In genomic region chr3:149936812-149937230, GRCh38 we compare ENCODE assay signal across 8 cellular contexts. TPM values are rescaled to one million over a fixed set of nuclear protein-coding genes. Genes with fewer than 3 reads are reported as not detected.
DNase-seq lines count a peak whose midpoint lies in the region; ATAC-seq and TF ChIP-seq lines count a peak whose summit lies in the region.

No MANE protein-coding gene starts in this region.

- H3K27ac Mint-ChIP-seq in T-helper 2 cell treated with Interferon-gamma antibody and Interleukin-4, amounts not matched to agents 5 μg/mL and 100 μg/mL, for 36 hours, result no peak overlapping the region
- H3K27ac Mint-ChIP-seq in nephron progenitor cell, result peak overlapping the region; percentile 6

- no peaks in the 10 kb centered on the region for H3K27me3 Mint-ChIP-seq in T-helper 2 cell treated with Interferon-gamma antibody and Interleukin-4, amounts not matched to agents 5 μg/mL and 100 μg/mL, for 36 hours (ENCODE audit: low read depth)
- peaks cover 7% of the 10 kb centered on the region for H3K27me3 Mint-ChIP-seq in nephron progenitor cell (ENCODE audit: low read depth, poor library complexity)

- H3K9me3 Mint-ChIP-seq in T-helper 2 cell treated with Interferon-gamma antibody and Interleukin-4, amounts not matched to agents 5 μg/mL and 100 μg/mL, for 36 hours, result peaks cover 6% of the 10 kb centered on the region
- peaks cover 28% of the 10 kb centered on the region for H3K9me3 Mint-ChIP-seq in nephron progenitor cell

- H3K36me3 Mint-ChIP-seq in T-helper 2 cell treated with Interferon-gamma antibody and Interleukin-4, amounts not matched to agents 5 μg/mL and 100 μg/mL, for 36 hours (ENCODE audit: low read depth), result peaks cover 20% of the 10 kb centered on the region
- peaks cover 86% of the 10 kb centered on the region for H3K36me3 Mint-ChIP-seq in nephron progenitor cell (ENCODE audit: low read depth)

- no peak overlapping the region for H3K4me3 Mint-ChIP-seq in T-helper 2 cell treated with Interferon-gamma antibody and Interleukin-4, amounts not matched to agents 5 μg/mL and 100 μg/mL, for 36 hours
- no peak overlapping the region for H3K4me3 Mint-ChIP-seq in nephron progenitor cell

- TF ChIP-seq POLR2A in erythroblast (IDR thresholded peaks at IDR 0.05; ENCODE audit: low read length), result no peak

- DNase-seq in T-helper 2 cell (peak in 4 of 5 experiments; percentile 2 to 49 (median 19)), NCI-H460 (ENCODE audit: extremely low read depth, low read depth) (peak; percentile 46), erythroblast (lab: John Stamatoyannopoulos, UW) (peak; percentile 45 to 70), nephron progenitor cell (peak; percentile 59)
- DNase-seq in T-helper 2 cell treated with Interferon-gamma antibody and Interleukin-4, amounts not matched to agents 5 μg/mL and 100 μg/mL, for 36 hours (ENCODE audit: low spot score), result no peak
- DNase-seq in activated CD4-positive, alpha-beta T cell treated with anti-CD3 and anti-CD28 coated beads, Interleukin-2, amount 50 U/mL, for 48 hours, result peak; percentile 29 to 46

- peak; percentile 67 for TF ChIP-seq CTCF in nephron progenitor cell (IDR thresholded peaks at IDR 0.05)

- peaks cover 10% of the 10 kb centered on the region for H3K4me1 Mint-ChIP-seq in T-helper 2 cell treated with Interferon-gamma antibody and Interleukin-4, amounts not matched to agents 5 μg/mL and 100 μg/mL, for 36 hours (ENCODE audit: low read depth)
- H3K4me1 Mint-ChIP-seq in nephron progenitor cell, result no peaks in the 10 kb centered on the region

- peak; percentile 64 for ATAC-seq in HG02973 (IDR thresholded peaks at IDR 0.05; ENCODE audit: unreplicated experiment)
- ATAC-seq in GM18870 (IDR thresholded peaks at IDR 0.05; ENCODE audit: unreplicated experiment), result no peak

RNA-seq across cellular contexts. Expression of gene PFN2, which starts 33.9 kb away (rescaled TPM):
- total RNA-seq in NCI-H460 (2014; rRNA removed; shearing (Covaris generic)), result 179 and 197 TPM in 2 replicates
- 216 and 286 TPM in 2 replicates for polyA plus RNA-seq in NCI-H460 (2014; cell fraction: nucleus; rRNA removed)
